ENCODE assay signal across 33 cellular contexts in genomic region chr7:96237040-96237439, GRCh38.
A peak's percentile ranks its signal among the peaks of the same experiment; 100 is the strongest.
DNase-seq lines count a peak whose midpoint lies in the region; ATAC-seq and TF ChIP-seq lines count a peak whose summit lies in the region.
"Had no signal": no experiment of that assay in that cellular context is flagged by ENCODE, and none has a peak within 500 bp of the region (broad histone marks: within the 10 kb centered on the region; RNA-seq: fewer than 3 reads in every experiment).

No MANE protein-coding gene starts in this region.

- no peak overlapping the region for H3K18ac ChIP-seq in IMR-90 (ENCODE audit: low read depth, low read length)
- H3K18ac ChIP-seq in mesenchymal stem cell (ENCODE audit: low read depth in 1 of 2, low read length in 2 of 2), result peak overlapping the region in 1 of 2 experiments; percentile 48

- POLR2A ChIA-PET in IMR-90 (lab: Charles Lee; ENCODE audit: unreplicated experiment), result no interaction called here

- H3K27ac Mint-ChIP-seq in activated naive CD4-positive, alpha-beta T cell treated with anti-CD3 and anti-CD28 coated beads, Interleukin-2, amount 50 U/mL, for 24 hours, result peak overlapping the region; percentile 53
- no peak overlapping the region for H3K27ac Mint-ChIP-seq in activated naive CD4-positive, alpha-beta T cell treated with anti-CD3 and anti-CD28 coated beads, Interleukin-2, amount 10 ng/mL, durations not matched to agents 7 days and 5 days
- H3K27ac Mint-ChIP-seq: activated CD4-positive, alpha-beta T cell treated with anti-CD3 and anti-CD28 coated beads, Interleukin-2, amount 10 ng/mL, durations not matched to agents 24 days and 14 days; activated naive CD8-positive, alpha-beta T cell treated with anti-CD3 and anti-CD28 coated beads, Interleukin-2, amount 10 ng/mL, durations not matched to agents 7 days and 5 days; H9; progenitor cell of endocrine pancreas had no signal

- peaks cover 15% of the 10 kb centered on the region for H3K4me1 Mint-ChIP-seq in activated naive CD4-positive, alpha-beta T cell treated with anti-CD3 and anti-CD28 coated beads, Interleukin-2, amount 50 U/mL, for 24 hours
- H3K4me1 Mint-ChIP-seq in activated naive CD4-positive, alpha-beta T cell treated with anti-CD3 and anti-CD28 coated beads, Interleukin-2, amount 10 ng/mL, durations not matched to agents 7 days and 5 days, result no peaks in the 10 kb centered on the region
- H3K4me1 Mint-ChIP-seq: activated naive CD8-positive, alpha-beta T cell treated with anti-CD3 and anti-CD28 coated beads, Interleukin-2, amount 10 ng/mL, durations not matched to agents 7 days and 5 days had no signal

- H3K9me3 ChIP-seq in IMR-90 (ENCODE audit: control insufficient read depth, insufficient read depth, low read length) (no peaks in the 10 kb centered on the region), mesenchymal stem cell (ENCODE audit: control insufficient read depth, low read length) (no peaks in the 10 kb centered on the region), subcutaneous abdominal adipose tissue (ENCODE audit: control insufficient read depth in 5 of 5, low read length in 5 of 5) (no peaks in the 10 kb centered on the region), thyroid gland (no peaks in the 10 kb centered on the region), BE2C (no peaks in the 10 kb centered on the region)
- H3K9me3 ChIP-seq: upper lobe of right lung had no signal

- no peak for ATAC-seq in IMR-90 (ENCODE audit: low read depth)
- no peak for ATAC-seq in GM19452 (IDR thresholded peaks at IDR 0.05; ENCODE audit: unreplicated experiment)
- ATAC-seq: left colon, upper lobe of right lung had no signal

- no peaks in the 10 kb centered on the region for H3K9me3 Mint-ChIP-seq in activated naive CD4-positive, alpha-beta T cell treated with anti-CD3 and anti-CD28 coated beads, Interleukin-2, amount 50 U/mL, for 24 hours
- no peaks in the 10 kb centered on the region for H3K9me3 Mint-ChIP-seq in activated naive CD4-positive, alpha-beta T cell treated with anti-CD3 and anti-CD28 coated beads, Interleukin-2, amount 10 ng/mL, durations not matched to agents 7 days and 5 days
- H3K9me3 Mint-ChIP-seq: activated naive CD8-positive, alpha-beta T cell treated with anti-CD3 and anti-CD28 coated beads, Interleukin-2, amount 10 ng/mL, durations not matched to agents 7 days and 5 days; CD4-positive, alpha-beta memory T cell; H9 had no signal

- TF ChIP-seq RAD21 in IMR-90 (IDR thresholded peaks at IDR 0.05; ENCODE audit: low read length), result no peak

- no TSS peak for BruUV-seq in IMR-90 (replicated peaks; lab: Mats Ljungman, UMichigan)

- no peak for TF ChIP-seq POLR2A in IMR-90 (IDR thresholded peaks at IDR 0.05; ENCODE audit: low read depth, low read length)
- TF ChIP-seq POLR2A in thyroid gland (IDR thresholded peaks at IDR 0.05), result no peak

- no peak overlapping the region for H2BK12ac ChIP-seq in mesenchymal stem cell (ENCODE audit: low read length in 2 of 2)

- H3K4me1 ChIP-seq in IMR-90 (ENCODE audit: control insufficient read depth, insufficient read depth, low read length) (peaks cover 3% of the 10 kb centered on the region), mesenchymal stem cell (ENCODE audit: control insufficient read depth, insufficient read depth, low read depth, low read length) (peaks cover 9% of the 10 kb centered on the region), subcutaneous abdominal adipose tissue (ENCODE audit: control insufficient read depth in 5 of 5, insufficient read depth in 5 of 5, low read length in 5 of 5) (peaks cover 5 to 33% (median 29%) of the 10 kb centered on the region in 5 donors), thyroid gland (peaks cover 0 to 23% of the 10 kb centered on the region in 2 donors), BE2C (peaks cover 24% of the 10 kb centered on the region)

- no peak overlapping the region for H2AK9ac ChIP-seq in IMR-90 (replicated peaks; ENCODE audit: low read depth, low read length, poor library complexity)

- H3K9ac ChIP-seq in IMR-90 (ENCODE audit: low read depth, low read length) (no peak overlapping the region), mesenchymal stem cell (ENCODE audit: low read length) (no peak overlapping the region), subcutaneous abdominal adipose tissue (ENCODE audit: low read length in 5 of 5) (no peak overlapping the region)

- H3K27me3 ChIP-seq in IMR-90 (ENCODE audit: control insufficient read depth, insufficient read depth, low read length) (no peaks in the 10 kb centered on the region), mesenchymal stem cell (ENCODE audit: control insufficient read depth in 1 of 2, insufficient read depth in 1 of 2, low read length in 2 of 2) (no peaks in the 10 kb centered on the region), subcutaneous abdominal adipose tissue (ENCODE audit: control insufficient read depth in 5 of 5, insufficient read depth in 4 of 5, low read length in 5 of 5) (no peaks in the 10 kb centered on the region), thyroid gland (no peaks in the 10 kb centered on the region), BE2C (no peaks in the 10 kb centered on the region)
- H3K27me3 ChIP-seq: upper lobe of right lung had no signal

- H2BK15ac ChIP-seq in IMR-90 (ENCODE audit: low read depth, low read length) (no peak overlapping the region), mesenchymal stem cell (ENCODE audit: low read depth, poor library complexity, severe bottlenecking) (no peak overlapping the region)

- H3K36me3 Mint-ChIP-seq in activated naive CD4-positive, alpha-beta T cell treated with anti-CD3 and anti-CD28 coated beads, Interleukin-2, amount 50 U/mL, for 24 hours, result peaks cover 10% of the 10 kb centered on the region
- no peaks in the 10 kb centered on the region for H3K36me3 Mint-ChIP-seq in activated naive CD4-positive, alpha-beta T cell treated with anti-CD3 and anti-CD28 coated beads, Interleukin-2, amount 10 ng/mL, durations not matched to agents 7 days and 5 days

- H3K79me1 ChIP-seq in IMR-90 (ENCODE audit: low read depth in 1 of 2, low read length in 2 of 2), result peaks cover 4 to 20% of the 10 kb centered on the region in 2 experiments; a peak in 2 of 4 replicates
- H3K79me1 ChIP-seq in mesenchymal stem cell (replicated peaks; ENCODE audit: low read length, poor library complexity, severe bottlenecking), result peaks cover 11% of the 10 kb centered on the region

- H3K23ac ChIP-seq in IMR-90 (ENCODE audit: low read depth, low read length) (no peak overlapping the region), mesenchymal stem cell (ENCODE audit: low read length in 2 of 2) (no peak overlapping the region)

- H2BK20ac ChIP-seq in IMR-90 (ENCODE audit: low read depth, low read length), result no peak overlapping the region

- H3K4ac ChIP-seq in IMR-90 (ENCODE audit: low read depth, low read length) (no peak overlapping the region), mesenchymal stem cell (ENCODE audit: low read depth in 1 of 2, low read length in 2 of 2) (no peak overlapping the region)

- H3K4me2 ChIP-seq in IMR-90 (ENCODE audit: low read depth, low read length), result no peak overlapping the region
- H3K4me2 ChIP-seq in mesenchymal stem cell (ENCODE audit: low read length, poor library complexity, severe bottlenecking), result no peak overlapping the region

- H3K14ac ChIP-seq in IMR-90 (replicated peaks; ENCODE audit: low read depth, low read length), result peak overlapping the region; percentile 55; the same call in 1 of the 2 replicates
- H3K14ac ChIP-seq in mesenchymal stem cell (ENCODE audit: low read length in 2 of 2), result no peak overlapping the region

- H2BK5ac ChIP-seq in IMR-90 (ENCODE audit: low read depth, low read length, poor library complexity, severe bottlenecking) (no peak overlapping the region), mesenchymal stem cell (ENCODE audit: low read depth, low read length, poor library complexity, severe bottlenecking) (no peak overlapping the region)

- 0 out of 2 replicates have a peak, but pooled peaks cover 6% of the 10 kb centered on the region for H4K20me1 ChIP-seq in IMR-90 (ENCODE audit: insufficient read depth, low read length)

- H3K27ac ChIP-seq in IMR-90 (ENCODE audit: insufficient read depth, low read length) (0 out of 2 replicates have a peak overlapping the region, but pooled peaks have one; percentile 37), mesenchymal stem cell (ENCODE audit: low read length, poor library complexity, severe bottlenecking) (peak overlapping the region; percentile 85), subcutaneous abdominal adipose tissue (ENCODE audit: low read depth, low read length) (peak overlapping the region; percentile 60), thyroid gland (no peak overlapping the region)
- H3K27ac ChIP-seq: upper lobe of right lung, VCaP had no signal

- dilution Hi-C loops in IMR-90 (cut with HindIII; ENCODE audit: low sequenced_read_pairs, unreplicated experiment), result no loop called here

- WGBS in IMR-90 (ENCODE audit: extremely low coverage in 2 of 2, insufficient read length in 1 of 2), 2 experiments, result no CpG with 5 or more reads among the region's 1 CpG
- 95% methylated on average over 1 of the region's 1 CpG for WGBS in mesenchymal stem cell
- 96 to 100% methylated on average over 1 of the region's 1 CpG for WGBS in thyroid gland, 2 donors

- in situ Hi-C loops in IMR-90 (cut with MboI; ENCODE audit: low sequenced_read_pairs), result no loop called here

- peaks cover 3% of the 10 kb centered on the region; the same call in 1 of the 2 replicates for H3K9me1 ChIP-seq in IMR-90 (ENCODE audit: insufficient read depth, low read length)

- CTCF ChIA-PET in activated naive CD4-positive, alpha-beta T cell treated with anti-CD3 and anti-CD28 coated beads, Interleukin-2, amount 10 ng/mL, durations not matched to agents 7 days and 5 days (lab: Charles Lee), result no interaction called here
- CTCF ChIA-PET in IMR-90 (lab: Yijun Ruan, JAX), result interaction anchor here (1.0 kb wide), 1 partner anchor 59 kb away, joined by 3 read pairs; no protein-coding TSS in a partner anchor

- H3K4me3 ChIP-seq in IMR-90 (ENCODE audit: insufficient read depth, low read depth, low read length) (no peak overlapping the region), mesenchymal stem cell (ENCODE audit: insufficient read depth in 1 of 2, low read depth in 1 of 2, low read length in 2 of 2) (no peak overlapping the region), subcutaneous abdominal adipose tissue (ENCODE audit: low read depth in 1 of 5, low read length in 5 of 5) (no peak overlapping the region), thyroid gland (replicated peaks in 1 of 3) (no peak overlapping the region), BE2C (ENCODE audit: low read depth, low read length) (no peak overlapping the region)
- H3K4me3 ChIP-seq: upper lobe of right lung had no signal

- TF ChIP-seq CTCF in IMR-90 (conservative IDR thresholded peaks at IDR 0.05; ENCODE audit: low read depth, low read length), result no peak
- TF ChIP-seq CTCF in thyroid gland (IDR thresholded peaks at IDR 0.05), result no peak
- TF ChIP-seq CTCF in BE2C (IDR thresholded peaks at IDR 0.05; ENCODE audit: low read depth, low read length), result no peak

- H2AFZ ChIP-seq in IMR-90 (replicated peaks; ENCODE audit: low read length, poor library complexity), result no peak overlapping the region
- H2AFZ ChIP-seq in mesenchymal stem cell (ENCODE audit: low read depth, low read length), result no peak overlapping the region

- H4K5ac ChIP-seq in IMR-90 (ENCODE audit: low read depth, low read length), result no peak overlapping the region

- H2AK5ac ChIP-seq in IMR-90 (ENCODE audit: low read depth, low read length) (peak overlapping the region; percentile 44; the same call in 1 of the 2 replicates), mesenchymal stem cell (ENCODE audit: low read length, severe bottlenecking) (peak overlapping the region; percentile 82)

- no peak overlapping the region for H3K56ac ChIP-seq in IMR-90 (ENCODE audit: extremely low read depth, insufficient read depth, low read length)

- H3K36me3 ChIP-seq in IMR-90 (ENCODE audit: control insufficient read depth, insufficient read depth, low read length), result 0 out of 2 replicates have a peak, but pooled peaks cover 3% of the 10 kb centered on the region
- peaks cover 0 to 14% of the 10 kb centered on the region in 2 experiments for H3K36me3 ChIP-seq in mesenchymal stem cell (ENCODE audit: control insufficient read depth in 1 of 2, insufficient read depth in 2 of 2, low read depth in 1 of 2, low read length in 2 of 2)
- H3K36me3 ChIP-seq in subcutaneous abdominal adipose tissue (ENCODE audit: control insufficient read depth in 5 of 5, insufficient read depth in 5 of 5, low read length in 5 of 5), result peaks cover 0 to 3% (median 3%) of the 10 kb centered on the region in 5 donors
- peaks cover 0 to 4% of the 10 kb centered on the region in 2 donors for H3K36me3 ChIP-seq in thyroid gland
- H3K36me3 ChIP-seq in BE2C, result peaks cover 3% of the 10 kb centered on the region
- H3K36me3 ChIP-seq: upper lobe of right lung had no signal

- H4K91ac ChIP-seq in IMR-90 (ENCODE audit: insufficient read depth, low read depth, low read length), result no peak overlapping the region
- H4K91ac ChIP-seq in mesenchymal stem cell (ENCODE audit: low read length), result no peak overlapping the region

- H4K8ac ChIP-seq in IMR-90 (ENCODE audit: low read depth in 2 of 2, low read length in 2 of 2) (no peak overlapping the region), mesenchymal stem cell (ENCODE audit: low read length) (no peak overlapping the region)

- H2BK120ac ChIP-seq in IMR-90 (ENCODE audit: low read depth, low read length) (no peak overlapping the region), mesenchymal stem cell (ENCODE audit: low read depth, low read length) (no peak overlapping the region)

- no peaks in the 10 kb centered on the region for H3K27me3 Mint-ChIP-seq in activated naive CD4-positive, alpha-beta T cell treated with anti-CD3 and anti-CD28 coated beads, Interleukin-2, amount 50 U/mL, for 24 hours
- H3K27me3 Mint-ChIP-seq in activated naive CD4-positive, alpha-beta T cell treated with anti-CD3 and anti-CD28 coated beads, Interleukin-2, amount 10 ng/mL, durations not matched to agents 7 days and 5 days, result no peaks in the 10 kb centered on the region
- H3K27me3 Mint-ChIP-seq: activated CD4-positive, alpha-beta T cell treated with anti-CD3 and anti-CD28 coated beads, Interleukin-2, amount 10 ng/mL, durations not matched to agents 24 days and 14 days; CD4-positive, alpha-beta memory T cell; naive B cell; progenitor cell of endocrine pancreas had no signal

- no peak overlapping the region for H3K4me3 Mint-ChIP-seq in activated naive CD4-positive, alpha-beta T cell treated with anti-CD3 and anti-CD28 coated beads, Interleukin-2, amount 50 U/mL, for 24 hours
- no peak overlapping the region for H3K4me3 Mint-ChIP-seq in activated naive CD4-positive, alpha-beta T cell treated with anti-CD3 and anti-CD28 coated beads, Interleukin-2, amount 10 ng/mL, durations not matched to agents 7 days and 5 days
- H3K4me3 Mint-ChIP-seq: activated CD4-positive, alpha-beta T cell treated with anti-CD3 and anti-CD28 coated beads, Interleukin-2, amount 10 ng/mL, durations not matched to agents 24 days and 14 days; activated naive CD8-positive, alpha-beta T cell treated with anti-CD3 and anti-CD28 coated beads, Interleukin-2, amount 10 ng/mL, durations not matched to agents 7 days and 5 days; CD4-positive, alpha-beta memory T cell; H9; mesothelial cell of epicardium had no signal

- intact Hi-C loops in IMR-90 (cut with micrococcal nuclease) (no loop called here), thyroid gland (cut with DNase I) (no loop called here)

- DNase-seq in activated naive CD4-positive, alpha-beta T cell treated with anti-CD3 and anti-CD28 coated beads, Interleukin-2, amount 10 ng/mL, durations not matched to agents 7 days and 5 days, result no peak
- DNase-seq in IMR-90 (no peak), mesenchymal stem cell (no peak), thyroid gland (no peak), BE2C (no peak)
- DNase-seq: activated CD4-positive, alpha-beta T cell treated with anti-CD3 and anti-CD28 coated beads, Interleukin-2, amount 10 ng/mL, durations not matched to agents 24 days and 14 days; activated CD8-positive, alpha-beta memory T cell treated with anti-CD3 and anti-CD28 coated beads for 24 hours; activated effector memory CD4-positive, alpha-beta T cell treated with anti-CD3 and anti-CD28 coated beads, Interleukin-2, amount 50 U/mL, for 16 hours; activated naive CD8-positive, alpha-beta T cell treated with anti-CD3 and anti-CD28 coated beads, Interleukin-2, amount 10 ng/mL, durations not matched to agents 7 days and 5 days; activated T-cell treated with anti-CD3 and anti-CD28 coated beads for 4 hours; AML-193; CD4-positive, alpha-beta memory T cell; central memory CD4-positive, alpha-beta T cell; DMS153; foreskin melanocyte; H9; hippocampal formation; KBM-7; left colon; naive B cell; NCI-H1092 treated with DMSO at 0.1 percent for 48 hours; NCI-H1694 treated with DMSO at 0.1 percent for 48 hours; NCI-H82; stimulated activated CD4-positive, alpha-beta T cell treated with anti-CD3 and anti-CD28 coated beads, Interleukin-15, amount 100 ng/mL, for 24 hours; stimulated activated CD4-positive, alpha-beta T cell treated with anti-CD3 and anti-CD28 coated beads, Interleukin-4, amount 100 ng/mL, for 4 hours; T1000; upper lobe of right lung had no signal

Comparison
In these comparisons a context has a peak if more than half of its experiments do, and no peak if none do; other contexts are left out.
1. H3K27ac ChIP-seq: peak in IMR-90 (single experiment), mesenchymal stem cell (single experiment) and subcutaneous abdominal adipose tissue (single experiment); none in thyroid gland (0 of 3).